10 cellular contexts compared by ENCODE assay signal in the genomic region with DNA sequence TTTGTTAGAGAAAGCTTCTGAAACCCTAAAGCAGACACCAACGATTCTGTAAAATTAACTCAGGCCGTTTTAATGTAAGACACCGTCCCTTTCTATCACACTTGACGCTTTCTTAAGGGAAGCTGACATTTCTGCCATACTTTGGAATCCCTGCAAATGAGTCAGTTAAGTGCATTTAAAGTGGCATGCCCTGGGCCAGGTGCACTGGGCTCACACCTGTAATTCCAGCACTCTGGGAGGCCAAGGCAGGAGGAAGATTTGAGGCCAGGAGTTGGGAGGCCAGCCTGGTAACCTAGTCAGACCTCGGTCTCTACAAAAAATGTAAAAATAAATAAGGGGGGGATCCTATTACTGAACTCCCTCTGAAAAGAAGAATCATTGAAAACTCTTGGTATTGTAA. TPM values are rescaled to one million over a fixed set of nuclear protein-coding genes. Genes with fewer than 3 reads are reported as not detected.
DNase-seq lines count a peak whose midpoint lies in the region; ATAC-seq and TF ChIP-seq lines count a peak whose summit lies in the region.
"Had no signal": no experiment of that assay in that cellular context is flagged by ENCODE, and none has a peak within 500 bp of the region (broad histone marks: within the 10 kb centered on the region; RNA-seq: fewer than 3 reads in every experiment).

No MANE protein-coding gene starts in this region.

- no peak for DNase-seq in HFF-Myc (ENCODE audit: extremely low read depth, low read depth)
- DNase-seq in ascending aorta (ENCODE audit: low spot score in 2 of 2): no peak
- no peak for DNase-seq in left lung
- DNase-seq in stomach: no peak
- no peak for DNase-seq in AG08395 (ENCODE audit: low spot score)
- no peak for DNase-seq in progenitor cell of endocrine pancreas (ENCODE audit: low spot score, unreplicated experiment)

- peaks cover 9% of the 10 kb centered on the region for H3K9me3 Mint-ChIP-seq in progenitor cell of endocrine pancreas (ENCODE audit: low read depth)
- H3K9me3 Mint-ChIP-seq: neural crest cell had no signal

- no peak overlapping the region for H3K27ac Mint-ChIP-seq in progenitor cell of endocrine pancreas
- H3K27ac Mint-ChIP-seq: T-helper 17 cell had no signal

- no peaks in the 10 kb centered on the region for H3K9me3 ChIP-seq in ascending aorta
- no peaks in the 10 kb centered on the region for H3K9me3 ChIP-seq in left lung
- H3K9me3 ChIP-seq in stomach: no peaks in the 10 kb centered on the region

- peaks cover 16% of the 10 kb centered on the region for H3K4me1 Mint-ChIP-seq in progenitor cell of endocrine pancreas (ENCODE audit: low read depth)

- peaks cover 2% of the 10 kb centered on the region in 2 donors for H3K36me3 ChIP-seq in ascending aorta
- peaks cover 0 to 5% of the 10 kb centered on the region in 2 donors for H3K36me3 ChIP-seq in left lung
- H3K36me3 ChIP-seq in stomach: peaks cover 3 to 7% (median 4%) of the 10 kb centered on the region in 4 donors

- TF ChIP-seq EP300 in stomach (IDR thresholded peaks at IDR 0.05): no peak

- 72 to 76% (median 75%) methylated on average over 5 of the region's 5 CpGs for WGBS in stomach, 5 donors

- peak overlapping the region; percentile 91 for H3K27ac ChIP-seq in ascending aorta
- peak overlapping the region; percentile 96 to 97 for H3K27ac ChIP-seq in left lung
- H3K27ac ChIP-seq in stomach: peak overlapping the region; percentile 92 to 100 (median 97)

- H3K27me3 Mint-ChIP-seq in progenitor cell of endocrine pancreas: no peaks in the 10 kb centered on the region
- H3K27me3 Mint-ChIP-seq: T-helper 17 cell had no signal

- peak; percentile 8 for ATAC-seq in left lung
- no peak for ATAC-seq in HG02798 (IDR thresholded peaks at IDR 0.05; ENCODE audit: poor library complexity, unreplicated experiment)
- ATAC-seq in esophagus mucosa: no peak

- H3K4me1 ChIP-seq in ascending aorta: peaks cover 8 to 27% of the 10 kb centered on the region in 2 donors
- H3K4me1 ChIP-seq in left lung: peaks cover 23 to 55% of the 10 kb centered on the region in 2 donors
- H3K4me1 ChIP-seq in stomach: peaks cover 13 to 70% (median 46%) of the 10 kb centered on the region in 4 donors

- TF ChIP-seq CTCF in HFF-Myc (IDR thresholded peaks at IDR 0.05; ENCODE audit: low read depth, low read length, missing control alignments) (no peak), ascending aorta (IDR thresholded peaks at IDR 0.05) (no peak), left lung (IDR thresholded peaks at IDR 0.05) (no peak), stomach (IDR thresholded peaks at IDR 0.05) (no peak), progenitor cell of endocrine pancreas (IDR thresholded peaks at IDR 0.05; ENCODE audit: unreplicated experiment) (no peak)

- no peak overlapping the region for H3K4me3 Mint-ChIP-seq in progenitor cell of endocrine pancreas (ENCODE audit: low read depth)
- H3K4me3 Mint-ChIP-seq: T-helper 17 cell had no signal

- TF ChIP-seq POLR2A in stomach (IDR thresholded peaks at IDR 0.05): no peak

- peaks cover 13% of the 10 kb centered on the region for H3K36me3 Mint-ChIP-seq in progenitor cell of endocrine pancreas (ENCODE audit: insufficient read depth)

- intact Hi-C loops in ascending aorta (cut with DNase I) (loop anchor here (2.0 kb wide), 1 partner anchor 84 kb away; no protein-coding TSS in a partner anchor), left lung (cut with DNase I) (no loop called here), stomach (cut with DNase I; ENCODE audit: low total_unique reads) (no loop called here)

- no peaks in the 10 kb centered on the region for H3K27me3 ChIP-seq in ascending aorta
- no peaks in the 10 kb centered on the region for H3K27me3 ChIP-seq in left lung
- no peaks in the 10 kb centered on the region for H3K27me3 ChIP-seq in stomach

- H3K4me3 ChIP-seq in HFF-Myc (replicated peaks; ENCODE audit: low read depth, low read length) (peak overlapping the region; percentile 80; the same call in 1 of the 2 replicates), ascending aorta (peak overlapping the region in 1 of 2 donors; percentile 80), left lung (peak overlapping the region in 1 of 2 donors; percentile 92), stomach (peak overlapping the region in 3 of 4 donors; percentile 73 to 83 (median 73))

RNA-seq across cellular contexts. Expression of a gene that starts 4.4 kb away (rescaled TPM):
- total RNA-seq in ascending aorta: 83.9 TPM
- total RNA-seq in left lung: 100 to 1,000 TPM in 1 of 2 donors, 10 to 100 TPM in 1; 58.7 to 121 TPM
- 100 to 1,000 TPM in 1 of 5 donors, 10 to 100 TPM in 4; 47.8 to 150 (median 59.8) TPM for total RNA-seq in stomach
- 10 to 100 TPM; 19.2 to 37.7 (median 28.1) TPM for polyA plus RNA-seq in stomach
- total RNA-seq in progenitor cell of endocrine pancreas: 87.6 and 99.1 TPM in 2 replicates
- 98.3 TPM for total RNA-seq in esophagus mucosa
